Comparison of ENCODE assay signal across 9 cellular contexts in genomic region chr17:48575066-48575582, GRCh38. TPM values are rescaled to one million over a fixed set of nuclear protein-coding genes. Genes with fewer than 3 reads are reported as not detected.
DNase-seq lines count a peak whose midpoint lies in the region; ATAC-seq and TF ChIP-seq lines count a peak whose summit lies in the region.
"Had no signal": no experiment of that assay in that cellular context is flagged by ENCODE, and none has a peak within 500 bp of the region (broad histone marks: within the 10 kb centered on the region; RNA-seq: fewer than 3 reads in every experiment).

No MANE protein-coding gene starts in this region.

- H3K56ac ChIP-seq in mesendoderm (ENCODE audit: low read length) = no peak overlapping the region

- H3K27ac Mint-ChIP-seq in natural killer cell treated with Interleukin-12 subunit alpha and Interleukin-12 subunit beta and Interleukin-15 and Interleukin-18, amount 100 ng/mL, for 72 hours = peak overlapping the region in 1 of 2 donors; percentile 31
- no peak overlapping the region for H3K27ac Mint-ChIP-seq in T-cell
- H3K27ac Mint-ChIP-seq: activated naive CD8-positive, alpha-beta T cell had no signal

- TF ChIP-seq POLR2A in adrenal gland (IDR thresholded peaks at IDR 0.05) = no peak

- H2BK120ac ChIP-seq in mesendoderm (ENCODE audit: low read depth, low read length) = no peak overlapping the region

- no peak overlapping the region for H4K5ac ChIP-seq in mesendoderm (ENCODE audit: low read length)

- H3K4me1 ChIP-seq in adrenal gland (replicated peaks in 1 of 2) = peaks cover 3 to 35% of the 10 kb centered on the region in 2 donors
- H3K4me1 ChIP-seq in mesendoderm (ENCODE audit: control insufficient read depth, low read depth, low read length) = peaks cover 1% of the 10 kb centered on the region

- H3K18ac ChIP-seq in mesendoderm (ENCODE audit: low read length) = no peak overlapping the region

- H3K4me3 ChIP-seq in adrenal gland (peak overlapping the region in 1 of 4 donors; percentile 4), mesendoderm (ENCODE audit: low read length) (no peak overlapping the region)

- H3K27ac ChIP-seq in adrenal gland (peak overlapping the region in 3 of 5 donors; percentile 27 to 83 (median 56)), mesendoderm (ENCODE audit: low read depth, low read length) (no peak overlapping the region)

- no peak for DNase-seq in HEK293T (ENCODE audit: extremely low spot score)
- no peak for DNase-seq in adrenal gland
- no peak for DNase-seq in natural killer cell treated with Interleukin-12 subunit alpha and Interleukin-12 subunit beta and Interleukin-15 and Interleukin-18, amount 100 ng/mL, for 72 hours (ENCODE audit: low spot score)
- no peak for DNase-seq in T-cell
- DNase-seq in GM20000 (ENCODE audit: low spot score) = no peak
- DNase-seq in mesendoderm = no peak
- DNase-seq: left cardiac atrium had no signal

- H3K4ac ChIP-seq in mesendoderm (ENCODE audit: low read depth, low read length) = no peak overlapping the region

- H2BK5ac ChIP-seq in mesendoderm (ENCODE audit: low read length) = no peak overlapping the region

- H3K27me3 ChIP-seq in adrenal gland (no peaks in the 10 kb centered on the region), mesendoderm (ENCODE audit: insufficient read depth, low read length, poor library complexity) (peaks cover 85% of the 10 kb centered on the region)

- CTCF ChIA-PET in HEK293T (lab: Yijun Ruan, JAX) = interaction anchor here (0.7 to 1.2 kb wide), 2 partner anchors 76 to 1827 kb away, joined by 3 to 4 read pairs; no protein-coding TSS in a partner anchor
- CTCF ChIA-PET in T-cell (lab: Charles Lee) = interaction anchor here in 1 of 2 donors (0.5 to 1.4 kb wide), 4 partner anchors 12 to 309 kb away, joined by 3 to 9 read pairs (median 4); partner anchors contain the start of gene HOXB5

- no peak overlapping the region for H2BK15ac ChIP-seq in mesendoderm (replicated peaks; ENCODE audit: low read depth)

- H2AK5ac ChIP-seq in mesendoderm (ENCODE audit: low read length) = no peak overlapping the region

- H3K23ac ChIP-seq in mesendoderm (ENCODE audit: low read length) = no peak overlapping the region

- H3K4me1 Mint-ChIP-seq in natural killer cell treated with Interleukin-12 subunit alpha and Interleukin-12 subunit beta and Interleukin-15 and Interleukin-18, amount 100 ng/mL, for 72 hours (ENCODE audit: low read depth in 2 of 2) = peaks cover 34 to 37% of the 10 kb centered on the region in 2 donors
- H3K4me1 Mint-ChIP-seq in T-cell = peaks cover 17 to 39% (median 27%) of the 10 kb centered on the region in 3 donors

- peaks cover 9 to 10% of the 10 kb centered on the region in 2 donors for H3K27me3 Mint-ChIP-seq in natural killer cell treated with Interleukin-12 subunit alpha and Interleukin-12 subunit beta and Interleukin-15 and Interleukin-18, amount 100 ng/mL, for 72 hours
- H3K27me3 Mint-ChIP-seq in T-cell = peaks cover 15 to 17% of the 10 kb centered on the region in 2 donors

- 44 to 52% (median 46%) methylated on average over 7 of the region's 7 CpGs for WGBS in adrenal gland, 4 donors
- WGBS in mesendoderm (ENCODE audit: extremely low coverage, insufficient coverage, low lambda C conversion rate) = no CpG with 5 or more reads among the region's 7 CpGs

- H3K36me3 Mint-ChIP-seq in natural killer cell treated with Interleukin-12 subunit alpha and Interleukin-12 subunit beta and Interleukin-15 and Interleukin-18, amount 100 ng/mL, for 72 hours = no peaks in the 10 kb centered on the region
- H3K36me3 Mint-ChIP-seq in T-cell = peaks cover 7% of the 10 kb centered on the region
- H3K36me3 Mint-ChIP-seq: activated naive CD8-positive, alpha-beta T cell had no signal

- no peaks in the 10 kb centered on the region for H3K9me3 ChIP-seq in adrenal gland (replicated peaks in 1 of 3)

- no peak overlapping the region for H3K9ac ChIP-seq in mesendoderm (ENCODE audit: low read length)

- H3K4me3 Mint-ChIP-seq in natural killer cell treated with Interleukin-12 subunit alpha and Interleukin-12 subunit beta and Interleukin-15 and Interleukin-18, amount 100 ng/mL, for 72 hours = peak overlapping the region; percentile 13
- no peak overlapping the region for H3K4me3 Mint-ChIP-seq in T-cell
- H3K4me3 Mint-ChIP-seq: activated naive CD8-positive, alpha-beta T cell had no signal

- H4K8ac ChIP-seq in mesendoderm (ENCODE audit: low read depth, low read length) = no peak overlapping the region

- intact Hi-C loops in adrenal gland (cut with DNase I) = loop anchor here (5.0 kb wide), 1 partner anchor 33 kb away; no protein-coding TSS in a partner anchor

- H3K79me1 ChIP-seq in mesendoderm (ENCODE audit: low read length) = no peaks in the 10 kb centered on the region

- no peaks in the 10 kb centered on the region for H3K36me3 ChIP-seq in adrenal gland (replicated peaks in 1 of 2)
- H3K36me3 ChIP-seq in mesendoderm (ENCODE audit: control insufficient read depth, insufficient read depth, low read length) = no peaks in the 10 kb centered on the region

- H3K4me2 ChIP-seq in mesendoderm (ENCODE audit: low read length) = no peak overlapping the region

- no peak for ATAC-seq in natural killer cell treated with Interleukin-12 subunit alpha and Interleukin-12 subunit beta and Interleukin-15 and Interleukin-18, amount 100 ng/mL, for 72 hours
- no peak for ATAC-seq in T-cell (replicated peaks in 1 of 4)
- ATAC-seq: esophagus mucosa, left cardiac atrium had no signal

- H3K9me3 Mint-ChIP-seq in natural killer cell treated with Interleukin-12 subunit alpha and Interleukin-12 subunit beta and Interleukin-15 and Interleukin-18, amount 100 ng/mL, for 72 hours = no peaks in the 10 kb centered on the region
- H3K9me3 Mint-ChIP-seq in T-cell = no peaks in the 10 kb centered on the region

- TF ChIP-seq CTCF in adrenal gland (IDR thresholded peaks at IDR 0.05) (no peak), GM20000 (IDR thresholded peaks at IDR 0.05; ENCODE audit: extremely low read depth, missing control alignments) (no peak)

- no peaks in the 10 kb centered on the region for H3K79me2 ChIP-seq in mesendoderm (ENCODE audit: control insufficient read depth, insufficient read depth, low read length)

- POLR2A ChIA-PET in HEK293T (lab: Yijun Ruan, JAX) (interaction anchor here (0.9 to 1.0 kb wide), 2 partner anchors 13 to 23 kb away, joined by 3 to 4 read pairs; no protein-coding TSS in a partner anchor), T-cell (lab: Charles Lee) (no interaction called here)

TF ChIP-seq in HEK293T, 16 proteins besides CTCF, POLR2A, EP300 and RAD21:
- TF ChIP-seq PKNOX1 (IDR thresholded peaks at IDR 0.05) (peak; percentile 91), BHLHE40 (IDR thresholded peaks at IDR 0.05; ENCODE audit: borderline replicate concordance) (no peak), CTBP1 (IDR thresholded peaks at IDR 0.05; ENCODE audit: borderline replicate concordance) (peak; percentile 94)

RNA-seq across cellular contexts. Expression of gene HOXB4, which starts 3.0 kb away (rescaled TPM):
- 1 to 10 TPM; 1.7 to 9.8 (median 3.3) TPM for total RNA-seq in adrenal gland
- polyA plus RNA-seq in adrenal gland = 1 to 10 TPM; 3.1 to 4.7 (median 4.5) TPM
- 1 to 10 TPM; 6.9 to 8.2 TPM for total RNA-seq in natural killer cell treated with Interleukin-12 subunit alpha and Interleukin-12 subunit beta and Interleukin-15 and Interleukin-18, amount 100 ng/mL, for 72 hours
- total RNA-seq in T-cell = 1 to 10 TPM; 1.4 to 3.7 (median 1.5) TPM
- not detected for polyA plus RNA-seq in mesendoderm (2013, experiment 1 of 2)
- not detected for polyA plus RNA-seq in mesendoderm (2013, experiment 2 of 2)

RNA-seq across cellular contexts. Expression of gene HOXB3, which starts 14.9 kb away (rescaled TPM):
- total RNA-seq in adrenal gland (10 to 100 TPM in 4 of 8 donors, 1 to 10 TPM in 4; 2.3 to 18.8 (median 8.8) TPM), T-cell (1 to 10 TPM; 3.5 to 7.7 (median 4.2) TPM)
- 10 to 100 TPM in 2 of 3 donors, 1 to 10 TPM in 1; 3.3 to 28.8 (median 11.4) TPM for polyA plus RNA-seq in adrenal gland
- total RNA-seq in natural killer cell treated with Interleukin-12 subunit alpha and Interleukin-12 subunit beta and Interleukin-15 and Interleukin-18, amount 100 ng/mL, for 72 hours = 10 to 100 TPM in 1 of 2 donors, 1 to 10 TPM in 1; 9.0 to 15.4 TPM
- polyA plus RNA-seq in mesendoderm (2013, experiment 1 of 2) = 0.03 TPM
- polyA plus RNA-seq in mesendoderm (2013, experiment 2 of 2) = not detected

RNA-seq across cellular contexts. Expression of gene HOXB5, which starts 18.5 kb away (rescaled TPM):
- total RNA-seq in adrenal gland (1 to 10 TPM in 6 of 8 donors, under 1 TPM in 2; 0.12 to 4.8 (median 2.7) TPM), T-cell (not detected)
- 10 to 100 TPM in 1 of 3 donors, 1 to 10 TPM in 2; 4.2 to 10.5 (median 5.6) TPM for polyA plus RNA-seq in adrenal gland
- under 1 TPM in 1 of 2 donors, not detected in 1; 0.70 TPM for total RNA-seq in natural killer cell treated with Interleukin-12 subunit alpha and Interleukin-12 subunit beta and Interleukin-15 and Interleukin-18, amount 100 ng/mL, for 72 hours
- not detected for polyA plus RNA-seq in mesendoderm (2013, experiment 1 of 2)
- polyA plus RNA-seq in mesendoderm (2013, experiment 2 of 2) = not detected

RNA-seq across cellular contexts. Expression of gene HOXB6, which starts 29.7 kb away (rescaled TPM):
- total RNA-seq in adrenal gland (10 to 100 TPM in 6 of 8 donors, 1 to 10 TPM in 2; 6.3 to 20.3 (median 12.4) TPM), T-cell (under 1 TPM in 2 of 5 donors, not detected in 3; 0.16 to 0.33 TPM)
- 10 to 100 TPM; 10.9 to 23.1 (median 11.9) TPM for polyA plus RNA-seq in adrenal gland
- 1 to 10 TPM; 1.9 to 2.2 TPM for total RNA-seq in natural killer cell treated with Interleukin-12 subunit alpha and Interleukin-12 subunit beta and Interleukin-15 and Interleukin-18, amount 100 ng/mL, for 72 hours
- polyA plus RNA-seq in mesendoderm (2013, experiment 1 of 2) = not detected
- not detected for polyA plus RNA-seq in mesendoderm (2013, experiment 2 of 2)

RNA-seq across cellular contexts. Expression of gene HOXB2, which starts 30.2 kb away (rescaled TPM):
- 10 to 100 TPM; 10.6 to 61.1 (median 29.0) TPM for total RNA-seq in adrenal gland
- polyA plus RNA-seq in adrenal gland = 10 to 100 TPM; 17.9 to 73.6 (median 24.2) TPM
- total RNA-seq in natural killer cell treated with Interleukin-12 subunit alpha and Interleukin-12 subunit beta and Interleukin-15 and Interleukin-18, amount 100 ng/mL, for 72 hours = 10 to 100 TPM; 20.8 to 30.0 TPM
- total RNA-seq in T-cell = 10 to 100 TPM; 12.1 to 37.3 (median 25.6) TPM
- polyA plus RNA-seq in mesendoderm (2013, experiment 1 of 2) = 0.03 TPM
- 0.04 TPM for polyA plus RNA-seq in mesendoderm (2013, experiment 2 of 2)
